In the genomic region with DNA sequence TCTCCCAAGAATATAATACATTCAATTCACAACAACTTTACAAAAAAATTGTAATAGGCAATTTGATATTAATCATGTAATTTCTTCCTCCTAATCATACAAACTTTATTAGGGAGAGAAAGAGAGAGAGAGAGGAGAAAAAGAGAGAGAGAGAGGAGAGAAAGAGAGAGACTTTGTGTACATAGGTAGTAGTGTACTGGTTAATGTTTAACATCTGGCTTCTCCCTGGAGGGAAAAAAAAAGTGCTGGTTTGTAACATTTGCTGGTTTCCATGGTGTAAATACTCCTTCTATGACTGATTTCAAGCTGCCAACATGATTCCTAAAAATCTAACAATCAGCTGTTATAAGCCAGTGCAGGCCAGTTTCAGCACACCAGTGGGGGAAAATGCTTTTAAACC, we compare ENCODE assay signal across 16 cellular contexts.
A peak's percentile ranks its signal among the peaks of the same experiment; 100 is the strongest.
DNase-seq lines count a peak whose midpoint lies in the region; ATAC-seq and TF ChIP-seq lines count a peak whose summit lies in the region.
"Had no signal": no experiment of that assay in that cellular context is flagged by ENCODE, and none has a peak within 500 bp of the region (broad histone marks: within the 10 kb centered on the region; RNA-seq: fewer than 3 reads in every experiment).

No MANE protein-coding gene starts in this region.

- intact Hi-C loops in sciatic nerve (cut with DNase I) (no loop called here), tibial artery (cut with DNase I; ENCODE audit: low total_unique reads) (no loop called here)

- H3F3A ChIP-seq in GM23248 (ENCODE audit: insufficient read depth), result no peaks in the 10 kb centered on the region

- in situ Hi-C loops in GM23248 (cut with MboI), result no loop called here

- H3K9me2 ChIP-seq in GM23248 (ENCODE audit: insufficient read depth), result no peaks in the 10 kb centered on the region

- TF ChIP-seq CTCF in epithelial cell of proximal tubule (conservative IDR thresholded peaks at IDR 0.05; ENCODE audit: low read depth, low read length) (no peak), tibial artery (IDR thresholded peaks at IDR 0.05) (no peak)

- no peak overlapping the region for H3K4me2 ChIP-seq in GM23248 (ENCODE audit: unreplicated experiment)

- H3K27me3 ChIP-seq in GM23248 (replicated peaks; ENCODE audit: insufficient read depth), result no peaks in the 10 kb centered on the region
- no peaks in the 10 kb centered on the region for H3K27me3 ChIP-seq in tibial artery
- H3K27me3 ChIP-seq: BE2C had no signal

- ATAC-seq in left lobe of liver, result peak; percentile 98
- ATAC-seq in sciatic nerve, result peak; percentile 85
- ATAC-seq: naive thymus-derived CD8-positive, alpha-beta T cell had no signal

- no peaks in the 10 kb centered on the region for H3K79me2 ChIP-seq in GM23248 (ENCODE audit: insufficient read depth)

- H3K27ac ChIP-seq in GM23248 (no peak overlapping the region), tibial artery (no peak overlapping the region)

- H3K4me1 ChIP-seq in GM23248 (ENCODE audit: insufficient read depth) (no peaks in the 10 kb centered on the region), tibial artery (no peaks in the 10 kb centered on the region)
- H3K4me1 ChIP-seq: BE2C, HAP-1 had no signal

- H3K36me3 ChIP-seq in GM23248 (ENCODE audit: low read depth) (no peaks in the 10 kb centered on the region), tibial artery (no peaks in the 10 kb centered on the region)
- H3K36me3 ChIP-seq: BE2C, HAP-1 had no signal

- no peak overlapping the region for H3K9ac ChIP-seq in GM23248

- H3K9me3 ChIP-seq in GM23248 (ENCODE audit: low read depth), result no peaks in the 10 kb centered on the region
- no peaks in the 10 kb centered on the region for H3K9me3 ChIP-seq in tibial artery
- H3K9me3 ChIP-seq: BE2C, HAP-1 had no signal

- no peak overlapping the region for H2AFZ ChIP-seq in GM23248

- no peak overlapping the region for H3K4me3 ChIP-seq in GM23248
- H3K4me3 ChIP-seq in epithelial cell of proximal tubule (ENCODE audit: low read depth, low read length), result no peak overlapping the region
- H3K4me3 ChIP-seq in tibial artery, result no peak overlapping the region
- H3K4me3 ChIP-seq: HAP-1 had no signal

- no peaks in the 10 kb centered on the region for H4K20me1 ChIP-seq in GM23248 (ENCODE audit: insufficient read depth)

- DNase-seq in GM23248 (peak; percentile 19), epithelial cell of proximal tubule (ENCODE audit: low read depth) (peak; percentile 84), left lobe of liver (ENCODE audit: low spot score) (no peak), sciatic nerve (ENCODE audit: low spot score) (no peak), tibial artery (no peak), GM19238 (ENCODE audit: insufficient read length, low spot score) (no peak), activated gamma-delta T cell (lab: John Stamatoyannopoulos, UW) (no peak), 8988T (no peak)
- DNase-seq: activated CD8-positive, alpha-beta memory T cell treated with anti-CD3 and anti-CD28 coated beads, Interleukin-2, amount 50 U/mL, for 48 hours; aorta; BE2C; naive thymus-derived CD8-positive, alpha-beta T cell; NCI-H345; retina; SIG-M5 had no signal

Comparison
In these comparisons a context has a peak if more than half of its experiments do, and no peak if none do; other contexts are left out.
1. DNase-seq: peak in GM23248 (single experiment) and epithelial cell of proximal tubule (single experiment); none in left lobe of liver (single experiment), sciatic nerve (single experiment), tibial artery (0 of 2), GM19238 (single experiment), activated gamma-delta T cell (single experiment) and 8988T (single experiment).